8 cellular contexts compared by ENCODE assay signal in genomic region chr10:114821293-114821914, GRCh38. TPM values are rescaled to one million over a fixed set of nuclear protein-coding genes. Genes with fewer than 3 reads are reported as not detected.
DNase-seq lines count a peak whose midpoint lies in the region; ATAC-seq and TF ChIP-seq lines count a peak whose summit lies in the region.

Gene FHIP2A (plus strand): TSS chr10:114821780. CDS start chr10:114822079, 299 bp downstream.

- TF ChIP-seq POLR2A in GM18526 (IDR thresholded peaks at IDR 0.05; ENCODE audit: extremely low read depth, insufficient read length) (peak; percentile 52), right lobe of liver (IDR thresholded peaks at IDR 0.05) (peak; percentile 75)

- no peaks in the 10 kb centered on the region for H3K9me3 ChIP-seq in right lobe of liver

- peak within 1 kb of the TSS; percentile 74 for H3K4me3 ChIP-seq in AG09309 (ENCODE audit: control insufficient read depth, low read depth, low read length)
- H3K4me3 ChIP-seq in right lobe of liver: peak within 1 kb of the TSS; percentile 49 to 85 (median 82)

- H3K36me3 ChIP-seq in right lobe of liver: no peaks in the 10 kb centered on the region

- 2% methylated on average over 21 of the region's 59 CpGs for WGBS in right lobe of liver (ENCODE audit: insufficient coverage, low coverage, low lambda C conversion rate, missing lambda C conversion rate)

- H3K27me3 ChIP-seq in right lobe of liver: no peaks in the 10 kb centered on the region

- ATAC-seq in HG03064 (IDR thresholded peaks at IDR 0.05; ENCODE audit: low read depth, unreplicated experiment): peak; percentile 76
- peak; percentile 85 to 95 (median 88) for ATAC-seq in right lobe of liver

- DNase-seq in AG09309 (ENCODE audit: low read depth): no peak
- DNase-seq in NCI-H345 (lab: John Stamatoyannopoulos, UW): peak; percentile 68
- peak; percentile 73 for DNase-seq in activated CD4-positive, alpha-beta T cell treated with anti-CD3 and anti-CD28 coated beads, Interleukin-2, amount 50 U/mL, for 24 hours (ENCODE audit: low read depth in 1 of 2, low spot score in 1 of 2)
- peak; percentile 85 for DNase-seq in dermis blood vessel endothelial cell
- DNase-seq in right lobe of liver: peak; percentile 83 to 84 (median 83)
- DNase-seq in stimulated activated CD4-positive, alpha-beta T cell treated with anti-CD3 and anti-CD28 coated beads, Interleukin-4, amount 100 ng/mL, for 48 hours (ENCODE audit: low read depth in 2 of 2): peak; percentile 75 to 76

- H3K27ac ChIP-seq in right lobe of liver: peak within 1 kb of the TSS; percentile 93 to 98 (median 98)

- TF ChIP-seq CTCF in AG09309 (IDR thresholded peaks at IDR 0.05; ENCODE audit: control insufficient read depth, insufficient read depth, low read depth, low read length, missing control alignments) (peak; percentile 37), right lobe of liver (IDR thresholded peaks at IDR 0.05) (peak; percentile 49 to 98 (median 72))

- peaks cover 0 to 46% (median 17%) of the 10 kb centered on the region in 4 donors for H3K4me1 ChIP-seq in right lobe of liver

- intact Hi-C loops in right lobe of liver (cut with DNase I): no loop called here

RNA-seq across cellular contexts. Expression of gene FHIP2A, which starts in this region (rescaled TPM):
- 34.9 and 44.5 TPM in 2 replicates for total RNA-seq in dermis blood vessel endothelial cell
- total RNA-seq in right lobe of liver: 10 to 100 TPM; 17.4 to 22.8 (median 21.7) TPM
